Comparison of ENCODE assay signal across 1 cellular context in genomic region chr17:76314392-76315227, GRCh38.
TF ChIP-seq lines count a peak whose summit lies in the region.

No MANE protein-coding gene starts in this region.

TF ChIP-seq in HEK293, 187 proteins besides CTCF, POLR2A, EP300 and RAD21:
- TF ChIP-seq, protein P1, sequence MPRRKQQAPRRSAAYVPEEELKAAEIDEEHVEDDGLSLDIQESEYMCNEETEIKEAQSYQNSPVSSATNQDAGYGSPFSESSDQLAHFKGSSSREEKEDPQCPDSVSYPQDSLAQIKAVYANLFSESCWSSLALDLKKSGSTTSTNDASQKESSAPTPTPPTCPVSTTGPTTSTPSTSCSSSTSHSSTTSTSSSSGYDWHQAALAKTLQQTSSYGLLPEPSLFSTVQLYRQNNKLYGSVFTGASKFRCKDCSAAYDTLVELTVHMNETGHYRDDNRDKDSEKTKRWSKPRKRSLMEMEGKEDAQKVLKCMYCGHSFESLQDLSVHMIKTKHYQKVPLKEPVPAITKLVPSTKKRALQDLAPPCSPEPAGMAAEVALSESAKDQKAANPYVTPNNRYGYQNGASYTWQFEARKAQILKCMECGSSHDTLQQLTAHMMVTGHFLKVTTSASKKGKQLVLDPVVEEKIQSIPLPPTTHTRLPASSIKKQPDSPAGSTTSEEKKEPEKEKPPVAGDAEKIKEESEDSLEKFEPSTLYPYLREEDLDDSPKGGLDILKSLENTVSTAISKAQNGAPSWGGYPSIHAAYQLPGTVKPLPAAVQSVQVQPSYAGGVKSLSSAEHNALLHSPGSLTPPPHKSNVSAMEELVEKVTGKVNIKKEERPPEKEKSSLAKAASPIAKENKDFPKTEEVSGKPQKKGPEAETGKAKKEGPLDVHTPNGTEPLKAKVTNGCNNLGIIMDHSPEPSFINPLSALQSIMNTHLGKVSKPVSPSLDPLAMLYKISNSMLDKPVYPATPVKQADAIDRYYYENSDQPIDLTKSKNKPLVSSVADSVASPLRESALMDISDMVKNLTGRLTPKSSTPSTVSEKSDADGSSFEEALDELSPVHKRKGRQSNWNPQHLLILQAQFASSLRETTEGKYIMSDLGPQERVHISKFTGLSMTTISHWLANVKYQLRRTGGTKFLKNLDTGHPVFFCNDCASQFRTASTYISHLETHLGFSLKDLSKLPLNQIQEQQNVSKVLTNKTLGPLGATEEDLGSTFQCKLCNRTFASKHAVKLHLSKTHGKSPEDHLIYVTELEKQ (tag by site-specific recombination; IDR thresholded peaks at IDR 0.05; ENCODE audit: borderline replicate concordance) = no peak
- TF ChIP-seq ZNF558 (tag by site-specific recombination; IDR thresholded peaks at IDR 0.05) (no peak), ZNF48 (tag by site-specific recombination; IDR thresholded peaks at IDR 0.05) (no peak), ZNF121 (tag by site-specific recombination; IDR thresholded peaks at IDR 0.05) (peak; percentile 95)
